ENCODE assay signal across 31 cellular contexts in genomic region chr5:16669776-16670175, GRCh38. TPM values are rescaled to one million over a fixed set of nuclear protein-coding genes. Genes with fewer than 3 reads are reported as not detected.
A peak's percentile ranks its signal among the peaks of the same experiment; 100 is the strongest.
DNase-seq lines count a peak whose midpoint lies in the region; ATAC-seq, FAIRE-seq and TF ChIP-seq lines count a peak whose summit lies in the region.
"Had no signal": no experiment of that assay in that cellular context is flagged by ENCODE, and none has a peak within 500 bp of the region (broad histone marks: within the 10 kb centered on the region; RNA-seq: fewer than 3 reads in every experiment).

No MANE protein-coding gene starts in this region.

- BruUV-seq in endothelial cell of umbilical vein (replicated peaks; lab: Mats Ljungman, UMichigan), result no TSS peak

- no peaks in the 10 kb centered on the region for H3K9me3 ChIP-seq in adipocyte (ENCODE audit: control insufficient read depth, low read length)
- H3K9me3 ChIP-seq in endothelial cell of umbilical vein (replicated peaks; ENCODE audit: control insufficient read depth, insufficient read depth, low read length), result no peaks in the 10 kb centered on the region
- H3K9me3 ChIP-seq: esophagus muscularis mucosa, lower lobe of right lung, pancreas had no signal

- TF ChIP-seq CTCF in endothelial cell of umbilical vein (IDR thresholded peaks at IDR 0.05; ENCODE audit: extremely low read depth in 1 of 2, insufficient read depth in 1 of 2, low read depth in 1 of 2, low read length in 2 of 2) (no peak), mesothelial cell of epicardium (IDR thresholded peaks at IDR 0.05; ENCODE audit: unreplicated experiment) (no peak), CD14-positive monocyte (IDR thresholded peaks at IDR 0.05) (no peak)

- H3K4me1 ChIP-seq in adipocyte (ENCODE audit: control insufficient read depth, insufficient read depth, low read length) (peaks cover 8% of the 10 kb centered on the region), endothelial cell of umbilical vein (ENCODE audit: control insufficient read depth, extremely low read depth, insufficient read depth, low read length) (peaks cover 5% of the 10 kb centered on the region)
- H3K4me1 ChIP-seq: lower lobe of right lung had no signal

- H3K36me3 Mint-ChIP-seq in mesothelial cell of epicardium, result peaks cover 42% of the 10 kb centered on the region
- H3K36me3 Mint-ChIP-seq in activated CD4-positive, alpha-beta memory T cell treated with anti-CD3 and anti-CD28 coated beads, Interleukin-2, amount 10 ng/mL, durations not matched to agents 7 days and 5 days (ENCODE audit: low read depth), result no peaks in the 10 kb centered on the region
- H3K36me3 Mint-ChIP-seq in CD14-positive monocyte, result peaks cover 0 to 31% of the 10 kb centered on the region in 2 donors
- H3K36me3 Mint-ChIP-seq: CD4-positive, CD25-positive, alpha-beta regulatory T cell had no signal

- H2AFZ ChIP-seq in endothelial cell of umbilical vein (ENCODE audit: low read depth, low read length), result no peak overlapping the region
- H2AFZ ChIP-seq: hepatocyte had no signal

- CTCF ChIA-PET in endothelial cell of umbilical vein (lab: Charles Lee), result interaction anchor here (1.0 to 2.1 kb wide), 4 partner anchors 10 to 547 kb away, joined by 3 to 7 read pairs (median 4); no protein-coding TSS in a partner anchor
- CTCF ChIA-PET in activated CD4-positive, alpha-beta memory T cell treated with anti-CD3 and anti-CD28 coated beads, Interleukin-2, amount 10 ng/mL, durations not matched to agents 7 days and 5 days (lab: Charles Lee), result no interaction called here

- H3K27ac ChIP-seq in endothelial cell of umbilical vein (ENCODE audit: insufficient read depth, low read depth, low read length), result no peak overlapping the region
- H3K27ac ChIP-seq: esophagus muscularis mucosa, hepatocyte, lower lobe of right lung, WERI-Rb-1 had no signal

- no peak overlapping the region for H3K9ac ChIP-seq in adipocyte (ENCODE audit: low read length)
- no peak overlapping the region for H3K9ac ChIP-seq in endothelial cell of umbilical vein (replicated peaks; ENCODE audit: extremely low read depth, insufficient read depth, low read length)

- no peaks in the 10 kb centered on the region for H3K27me3 ChIP-seq in adipocyte (replicated peaks; ENCODE audit: control insufficient read depth, insufficient read depth, low read length)
- H3K27me3 ChIP-seq in endothelial cell of umbilical vein (ENCODE audit: control insufficient read depth in 2 of 2, insufficient read depth in 2 of 2, low read length in 2 of 2), result no peaks in the 10 kb centered on the region
- H3K27me3 ChIP-seq: esophagus muscularis mucosa, hepatocyte, pancreas had no signal

- H3K27me3 Mint-ChIP-seq in mesothelial cell of epicardium (ENCODE audit: low read depth) (no peaks in the 10 kb centered on the region), CD14-positive monocyte (ENCODE audit: low read depth in 3 of 3) (peaks cover 1 to 3% (median 2%) of the 10 kb centered on the region in 3 donors)
- H3K27me3 Mint-ChIP-seq in activated CD4-positive, alpha-beta memory T cell treated with anti-CD3 and anti-CD28 coated beads, Interleukin-2, amount 10 ng/mL, durations not matched to agents 7 days and 5 days, result no peaks in the 10 kb centered on the region
- H3K27me3 Mint-ChIP-seq: activated T-cell treated with anti-CD3 and anti-CD28 coated beads, Interleukin-2, amount 50 U/mL, for 24 hours; type B pancreatic cell had no signal

- intact Hi-C loops in endothelial cell of umbilical vein (cut with micrococcal nuclease) (no loop called here), CD14-positive monocyte (cut with micrococcal nuclease) (loop anchor here (5.0 to 10.0 kb wide), 2 partner anchors 175 to 182 kb away; no protein-coding TSS in a partner anchor)

- no peaks in the 10 kb centered on the region for H3K9me1 ChIP-seq in endothelial cell of umbilical vein (replicated peaks; ENCODE audit: control insufficient read depth, extremely low read depth, insufficient read depth, low read length)

- DNase-seq in AG08396 (ENCODE audit: low spot score), result peak; percentile 26
- DNase-seq in adipocyte (ENCODE audit: low read depth), result peak; percentile 94
- DNase-seq in endothelial cell of umbilical vein (ENCODE audit: low read depth, low spot score), result peak; percentile 90
- no peak for DNase-seq in mesothelial cell of epicardium (ENCODE audit: low spot score in 2 of 2, unreplicated experiment in 2 of 2)
- DNase-seq in activated CD4-positive, alpha-beta memory T cell treated with anti-CD3 and anti-CD28 coated beads, Interleukin-2, amount 10 ng/mL, durations not matched to agents 7 days and 5 days, result no peak
- no peak for DNase-seq in urothelium cell line (ENCODE audit: low spot score)
- DNase-seq in CD14-positive monocyte (ENCODE audit: low spot score), result no peak
- DNase-seq: activated CD4-positive, alpha-beta T cell treated with anti-CD3 and anti-CD28 coated beads, Interleukin-2, amount 50 U/mL, for 4 hours; activated naive CD4-positive, alpha-beta T cell treated with anti-CD3 and anti-CD28 coated beads, Interleukin-2, amount 50 U/mL, for 16 hours; activated T-cell treated with anti-CD3 and anti-CD28 coated beads, Interleukin-2, amount 50 U/mL, for 24 hours; CD4-positive, CD25-positive, alpha-beta regulatory T cell; DMS 273 treated with DMSO at 0.1 percent for 48 hours; effector CD4-positive, alpha-beta T cell; GDM1; H7; lower lobe of right lung; NCI-H1417; NCI-H748 treated with DMSO at 0.1 percent for 48 hours; pancreas; stimulated activated CD4-positive, alpha-beta T cell treated with anti-CD3 and anti-CD28 coated beads, Interleukin-2, amount 100 ng/mL, for 24 hours; stimulated activated naive CD8-positive, alpha-beta T cell treated with anti-CD3 and anti-CD28 coated beads, Interleukin-15, Interleukin-2, amounts not matched to agents 100 U/mL and 50 U/mL, for 24 hours; T-helper 1 cell; WERI-Rb-1 had no signal

- H3K36me3 ChIP-seq in adipocyte (ENCODE audit: control insufficient read depth, insufficient read depth, low read length, severe bottlenecking), result peaks cover 33% of the 10 kb centered on the region
- peaks cover 32 to 44% of the 10 kb centered on the region in 2 experiments for H3K36me3 ChIP-seq in endothelial cell of umbilical vein (ENCODE audit: control insufficient read depth in 2 of 2, extremely low read depth in 1 of 2, insufficient read depth in 2 of 2, low read length in 2 of 2)

- dilution Hi-C loops in endothelial cell of umbilical vein (cut with MboI; ENCODE audit: extremely low pct_ligation_motif_present, low sequenced_read_pairs), result no loop called here

- H3K9me3 Mint-ChIP-seq in mesothelial cell of epicardium (no peaks in the 10 kb centered on the region), CD14-positive monocyte (peaks cover 0 to 2% (median 0%) of the 10 kb centered on the region in 7 donors)
- H3K9me3 Mint-ChIP-seq in activated CD4-positive, alpha-beta memory T cell treated with anti-CD3 and anti-CD28 coated beads, Interleukin-2, amount 10 ng/mL, durations not matched to agents 7 days and 5 days, result no peaks in the 10 kb centered on the region
- H3K9me3 Mint-ChIP-seq: activated T-cell treated with anti-CD3 and anti-CD28 coated beads, Interleukin-2, amount 50 U/mL, for 24 hours; type B pancreatic cell had no signal

- H3K79me2 ChIP-seq in endothelial cell of umbilical vein (ENCODE audit: control insufficient read depth, insufficient read depth, low read length), result peaks cover 2% of the 10 kb centered on the region
- H3K79me2 ChIP-seq: hepatocyte had no signal

- POLR2A ChIA-PET in endothelial cell of umbilical vein (lab: Charles Lee), result no interaction called here
- POLR2A ChIA-PET in activated CD4-positive, alpha-beta memory T cell treated with anti-CD3 and anti-CD28 coated beads, Interleukin-2, amount 10 ng/mL, durations not matched to agents 7 days and 5 days (lab: Charles Lee), result no interaction called here

- H3K4me1 Mint-ChIP-seq in mesothelial cell of epicardium (peaks cover 49% of the 10 kb centered on the region), CD14-positive monocyte (no peaks in the 10 kb centered on the region)
- H3K4me1 Mint-ChIP-seq in activated CD4-positive, alpha-beta memory T cell treated with anti-CD3 and anti-CD28 coated beads, Interleukin-2, amount 10 ng/mL, durations not matched to agents 7 days and 5 days, result peaks cover 4% of the 10 kb centered on the region

- H3K27ac Mint-ChIP-seq in mesothelial cell of epicardium, result peak overlapping the region; percentile 75
- H3K27ac Mint-ChIP-seq in activated CD4-positive, alpha-beta memory T cell treated with anti-CD3 and anti-CD28 coated beads, Interleukin-2, amount 10 ng/mL, durations not matched to agents 7 days and 5 days, result no peak overlapping the region
- no peak overlapping the region for H3K27ac Mint-ChIP-seq in CD14-positive monocyte
- H3K27ac Mint-ChIP-seq: activated T-cell treated with anti-CD3 and anti-CD28 coated beads, Interleukin-2, amount 50 U/mL, for 24 hours; CD4-positive, CD25-positive, alpha-beta regulatory T cell; type B pancreatic cell had no signal

- FAIRE-seq in endothelial cell of umbilical vein (lab: Jason Lieb, UNC) (peak; percentile 63), urothelium cell line (lab: Jason Lieb, UNC) (no peak)
- FAIRE-seq: A204.1, bronchial epithelial cell, GM12878, islet of Langerhans, pancreas had no signal

- H4K20me1 ChIP-seq in endothelial cell of umbilical vein (replicated peaks; ENCODE audit: control insufficient read depth, extremely low read depth, insufficient read depth, low read length), result no peaks in the 10 kb centered on the region

- H3K4me3 Mint-ChIP-seq in mesothelial cell of epicardium (no peak overlapping the region), CD14-positive monocyte (no peak overlapping the region)
- H3K4me3 Mint-ChIP-seq in activated CD4-positive, alpha-beta memory T cell treated with anti-CD3 and anti-CD28 coated beads, Interleukin-2, amount 10 ng/mL, durations not matched to agents 7 days and 5 days, result no peak overlapping the region
- H3K4me3 Mint-ChIP-seq: activated T-cell treated with anti-CD3 and anti-CD28 coated beads, Interleukin-2, amount 50 U/mL, for 24 hours; CD4-positive, CD25-positive, alpha-beta regulatory T cell; type B pancreatic cell had no signal

- no peak for ATAC-seq in HG03439 (IDR thresholded peaks at IDR 0.05; ENCODE audit: unreplicated experiment)
- ATAC-seq: GM12878; lower lobe of right lung; pancreas; stimulated activated naive CD8-positive, alpha-beta T cell treated with anti-CD3 and anti-CD28 coated beads, Interleukin-15, Interleukin-2, amounts not matched to agents 100 U/mL and 50 U/mL, for 24 hours had no signal

- H3K4me3 ChIP-seq in adipocyte (ENCODE audit: low read length) (no peak overlapping the region), endothelial cell of umbilical vein (replicated peaks in 1 of 3; ENCODE audit: insufficient read depth in 1 of 3, low read depth in 1 of 3, low read length in 3 of 3) (no peak overlapping the region)
- H3K4me3 ChIP-seq: esophagus muscularis mucosa, GM12878, hepatocyte, lower lobe of right lung, pancreas had no signal

- TF ChIP-seq POLR2A in endothelial cell of umbilical vein (IDR thresholded peaks at IDR 0.05; ENCODE audit: low read depth, low read length), result no peak

- no peak overlapping the region for H3K4me2 ChIP-seq in endothelial cell of umbilical vein (ENCODE audit: insufficient read depth, low read length)
- H3K4me2 ChIP-seq: hepatocyte had no signal

RNA-seq across cellular contexts. Expression of gene RETREG1, which starts 53.0 kb away (rescaled TPM):
- total RNA-seq in endothelial cell of umbilical vein (0.46 TPM in 1 of 2 replicates, not detected in the other), mesothelial cell of epicardium (7.8 to 9.2 TPM (median 8.3 TPM) in 3 replicates)
- polyA plus RNA-seq in endothelial cell of umbilical vein (0.13 TPM in 1 of 2 replicates, not detected in the other), CD14-positive monocyte (1 to 10 TPM; 3.5 to 6.4 TPM)
- polyA plus RNA-seq in endothelial cell of umbilical vein (2011; cell fraction: cytosol; rRNA removed), result 0.04 TPM in 1 of 2 replicates, not detected in the other
- not detected in 2 replicates for polyA plus RNA-seq in endothelial cell of umbilical vein (2011; cell fraction: nucleus; rRNA removed)
- 0.29 TPM in 1 of 2 replicates, not detected in the other for polyA plus RNA-seq in endothelial cell of umbilical vein (2012)
- not detected in 2 replicates for polyA minus RNA-seq in endothelial cell of umbilical vein
- 2.6 TPM for polyA minus RNA-seq in endothelial cell of umbilical vein (2011; cell fraction: cytosol; rRNA and poly(A)+ RNA removed)
- not detected in 2 replicates for polyA minus RNA-seq in endothelial cell of umbilical vein (2011; cell fraction: nucleus; rRNA and poly(A)+ RNA removed)
- 10 to 100 TPM; 15.1 to 17.3 TPM for total RNA-seq in activated CD4-positive, alpha-beta memory T cell treated with anti-CD3 and anti-CD28 coated beads, Interleukin-2, amount 10 ng/mL, durations not matched to agents 7 days and 5 days

Comparison
In these comparisons a context has a peak if more than half of its experiments do, and no peak if none do; other contexts are left out.
1. DNase-seq: peak in AG08396 (single experiment), adipocyte (single experiment) and endothelial cell of umbilical vein (single experiment); none in mesothelial cell of epicardium (0 of 2), activated CD4-positive, alpha-beta memory T cell treated with anti-CD3 and anti-CD28 coated beads, Interleukin-2, amount 10 ng/mL, durations not matched to agents 7 days and 5 days (single experiment), urothelium cell line (single experiment) and CD14-positive monocyte (single experiment).